Comparison of ENCODE assay signal across 19 cellular contexts in genomic region chr18:22974707-22975106, GRCh38. TPM values are rescaled to one million over a fixed set of nuclear protein-coding genes. Genes with fewer than 3 reads are reported as not detected.
DNase-seq lines count a peak whose midpoint lies in the region; ATAC-seq, FAIRE-seq and TF ChIP-seq lines count a peak whose summit lies in the region.
"Had no signal": no experiment of that assay in that cellular context is flagged by ENCODE, and none has a peak within 500 bp of the region (broad histone marks: within the 10 kb centered on the region; RNA-seq: fewer than 3 reads in every experiment).

No MANE protein-coding gene starts in this region.

- H3K4me1 ChIP-seq in Peyer's patch (no peaks in the 10 kb centered on the region), pancreas (peaks cover 5 to 7% (median 6%) of the 10 kb centered on the region in 3 donors)
- H3K4me1 ChIP-seq: BLaER1 had no signal

- peaks cover 27% of the 10 kb centered on the region for H3K4me1 Mint-ChIP-seq in HFFc6 (ENCODE audit: low read depth)

- no peaks in the 10 kb centered on the region for H3K36me3 Mint-ChIP-seq in HFFc6 (ENCODE audit: low read depth)
- H3K36me3 Mint-ChIP-seq: CD8-positive, alpha-beta T cell had no signal

- ATAC-seq in pancreas, result peak; percentile 65 to 83 (median 72)
- ATAC-seq: A549; CD8-positive, alpha-beta T cell; GM12878 had no signal

- no peaks in the 10 kb centered on the region for H3K36me3 ChIP-seq in Peyer's patch
- H3K36me3 ChIP-seq in pancreas, result no peaks in the 10 kb centered on the region

- H3K27ac Mint-ChIP-seq in HFFc6, result no peak overlapping the region
- H3K27ac Mint-ChIP-seq: CD8-positive, alpha-beta T cell had no signal

- H3K27me3 Mint-ChIP-seq in HFFc6 (ENCODE audit: insufficient read depth), result no peaks in the 10 kb centered on the region

- peak overlapping the region in 1 of 4 donors; percentile 27 for H3K4me3 ChIP-seq in Peyer's patch
- H3K4me3 ChIP-seq in epithelial cell of proximal tubule (ENCODE audit: low read depth, low read length), result peak overlapping the region; percentile 55
- no peak overlapping the region for H3K4me3 ChIP-seq in pancreas
- H3K4me3 ChIP-seq: A549, BLaER1, GM12878 had no signal

- TF ChIP-seq CTCF in Peyer's patch (IDR thresholded peaks at IDR 0.05) (peak in 3 of 6 experiments; percentile 40 to 49 (median 48)), epithelial cell of proximal tubule (conservative IDR thresholded peaks at IDR 0.05; ENCODE audit: low read depth, low read length) (no peak), pancreas (IDR thresholded peaks at IDR 0.05) (no peak), HFFc6 (IDR thresholded peaks at IDR 0.05) (no peak)

- 59 to 63% methylated on average over 5 of the region's 5 CpGs for WGBS in pancreas, 2 donors

- no peak for DNase-seq in Peyer's patch
- DNase-seq in epithelial cell of proximal tubule (ENCODE audit: low read depth), result peak; percentile 80
- DNase-seq in left kidney (ENCODE audit: low read depth, low spot score), result peak; percentile 26
- no peak for DNase-seq in pancreas
- no peak for DNase-seq in stimulated activated naive CD4-positive, alpha-beta T cell (lab: John Stamatoyannopoulos, UW)
- DNase-seq in NCI-H82 treated with DMSO at 0.1 percent for 48 hours (lab: John Stamatoyannopoulos, UW; ENCODE audit: unreplicated experiment), result no peak
- no peak for DNase-seq in HFFc6
- no peak for DNase-seq in AML-193 (lab: John Stamatoyannopoulos, UW)
- DNase-seq: CD8-positive, alpha-beta T cell; DMS53; H7; NCI-H1105; NCI-H2081 treated with DMSO at 0.1 percent for 48 hours; NCI-H510A treated with DMSO at 0.1 percent for 48 hours; NCI-H82; RPMI8226 had no signal

- H3K9me3 ChIP-seq in Peyer's patch, result no peaks in the 10 kb centered on the region
- no peaks in the 10 kb centered on the region for H3K9me3 ChIP-seq in pancreas
- H3K9me3 ChIP-seq: A549, BLaER1 had no signal

- FAIRE-seq in pancreas (lab: Jason Lieb, UNC), result no peak
- FAIRE-seq: A549, GM12878 had no signal

- H3K27ac ChIP-seq in Peyer's patch (peak overlapping the region in 3 of 4 donors; percentile 58 to 71 (median 63)), pancreas (peak overlapping the region in 2 of 4 donors; percentile 28 to 46)
- H3K27ac ChIP-seq: A549, BLaER1 had no signal

- intact Hi-C loops in pancreas (cut with DNase I), result no loop called here

- H3K9me3 Mint-ChIP-seq in HFFc6, result no peaks in the 10 kb centered on the region
- H3K9me3 Mint-ChIP-seq: CD8-positive, alpha-beta T cell had no signal

- no peaks in the 10 kb centered on the region for H3K27me3 ChIP-seq in Peyer's patch
- H3K27me3 ChIP-seq in pancreas, result no peaks in the 10 kb centered on the region
- H3K27me3 ChIP-seq: BLaER1 had no signal

- peak in 1 of 2 donors; percentile 30 for TF ChIP-seq POLR2A in Peyer's patch (IDR thresholded peaks at IDR 0.05)

- H3K4me3 Mint-ChIP-seq in HFFc6, result no peak overlapping the region
- H3K4me3 Mint-ChIP-seq: CD8-positive, alpha-beta T cell had no signal

RNA-seq across cellular contexts. Expression of gene RBBP8, which starts 41.6 kb away (rescaled TPM):
- total RNA-seq in Peyer's patch (10 to 100 TPM; 45.4 to 74.1 (median 52.7) TPM), epithelial cell of proximal tubule (57.0 and 64.2 TPM in 2 replicates), pancreas (10 to 100 TPM; 10.9 to 26.2 (median 17.0) TPM)
- 10 to 100 TPM; 25.3 to 32.7 TPM for polyA plus RNA-seq in pancreas
- total RNA-seq in HFFc6 (2021; fragmentation: NEBNext Ultra II Directional; extraction: Animal tissue kit (Norgen Biotek cat#: 25700)), result 10 to 100 TPM; 13.9 to 27.0 (median 25.2) TPM

Comparison
In these comparisons a context has a peak if more than half of its experiments do, and no peak if none do; other contexts are left out.
1. DNase-seq: peak in epithelial cell of proximal tubule (single experiment) and left kidney (single experiment); none in Peyer's patch (0 of 3), pancreas (0 of 6), stimulated activated naive CD4-positive, alpha-beta T cell (0 of 6), NCI-H82 treated with DMSO at 0.1 percent for 48 hours (single experiment), HFFc6 (single experiment) and AML-193 (0 of 2).